9 cellular contexts compared by ENCODE assay signal in genomic region chr2:219457784-219458369, GRCh38. TPM values are rescaled to one million over a fixed set of nuclear protein-coding genes. Genes with fewer than 3 reads are reported as not detected.
DNase-seq lines count a peak whose midpoint lies in the region; ATAC-seq, FAIRE-seq and TF ChIP-seq lines count a peak whose summit lies in the region.
"Had no signal": no experiment of that assay in that cellular context is flagged by ENCODE, and none has a peak within 500 bp of the region (broad histone marks: within the 10 kb centered on the region; RNA-seq: fewer than 3 reads in every experiment).

No MANE protein-coding gene starts in this region.

- ATAC-seq in HG03442 (IDR thresholded peaks at IDR 0.05; ENCODE audit: unreplicated experiment): peak; percentile 64
- ATAC-seq in K562: peak; percentile 55
- no peak for ATAC-seq in HG03432 (IDR thresholded peaks at IDR 0.05; ENCODE audit: unreplicated experiment)
- no peak for ATAC-seq in HG03378 (IDR thresholded peaks at IDR 0.05; ENCODE audit: unreplicated experiment)

- TF ChIP-seq RAD21 in K562 (CRISPR knock-in tag; conservative IDR thresholded peaks at IDR 0.05 in 1 of 2, IDR thresholded peaks at IDR 0.05 in 1 of 2): no peak

- no peak overlapping the region for H3K4me2 ChIP-seq in K562 (ENCODE audit: insufficient read depth, low read length)

- TF ChIP-seq EP300 in K562 (IDR thresholded peaks at IDR 0.05; ENCODE audit: low read length) (no peak), sigmoid colon (IDR thresholded peaks at IDR 0.05) (no peak)

- H3K4me1 ChIP-seq in K562 (replicated peaks in 1 of 2; ENCODE audit: control insufficient read depth in 2 of 2, insufficient read depth in 2 of 2, low read length in 2 of 2) (peaks cover 28 to 38% of the 10 kb centered on the region in 2 experiments), sigmoid colon (peaks cover 0 to 98% (median 86%) of the 10 kb centered on the region in 4 donors)

- H3K9me1 ChIP-seq in K562 (ENCODE audit: control insufficient read depth, insufficient read depth, low read length): no peaks in the 10 kb centered on the region

- WGBS in K562 (ENCODE audit: insufficient coverage, low coverage, missing lambda C conversion rate): 82% methylated on average over 3 of the region's 5 CpGs
- 38 to 62% methylated on average over 5 of the region's 5 CpGs for WGBS in sigmoid colon, 2 donors

- peak overlapping the region in 1 of 2 experiments; percentile 45; a peak in 1 of 4 replicates for H3K9ac ChIP-seq in K562 (ENCODE audit: insufficient read depth in 1 of 2, low read depth in 2 of 2, low read length in 2 of 2)

- H3K36me3 ChIP-seq in K562 (ENCODE audit: control insufficient read depth, insufficient read depth, low read length) (no peaks in the 10 kb centered on the region), sigmoid colon (peaks cover 0 to 43% (median 9%) of the 10 kb centered on the region in 4 donors)

- intact Hi-C loops in K562 (cut with micrococcal nuclease): loop anchor here (2.0 kb wide), 1 partner anchor 19 kb away; no protein-coding TSS in a partner anchor
- intact Hi-C loops in sigmoid colon (cut with DNase I): no loop called here
- intact Hi-C loops in posterior cingulate gyrus (cut with DNase I): no loop called here

- H3K4me3 ChIP-seq in K562 (no peak overlapping the region), sigmoid colon (no peak overlapping the region)

- FAIRE-seq in K562 (lab: Jason Lieb, UNC): no peak

- H3K9me3 ChIP-seq in K562 (replicated peaks; ENCODE audit: control insufficient read depth, insufficient read depth, low read depth, low read length) (no peaks in the 10 kb centered on the region), sigmoid colon (no peaks in the 10 kb centered on the region)

- no peaks in the 10 kb centered on the region for H4K20me1 ChIP-seq in K562 (replicated peaks; ENCODE audit: control insufficient read depth, insufficient read depth, low read length)

- peak overlapping the region; percentile 33; the same call in 1 of the 2 replicates for H2AFZ ChIP-seq in K562 (ENCODE audit: low read depth, low read length)

- H3K27ac ChIP-seq in K562 (ENCODE audit: extremely low read depth, low read depth, low read length): no peak overlapping the region
- H3K27ac ChIP-seq in sigmoid colon: peak overlapping the region; percentile 96 to 99 (median 99)

- DNase-seq in NOMO-1 treated with DMSO at 0.1 percent for 48 hours (lab: John Stamatoyannopoulos, UW; ENCODE audit: unreplicated experiment) (peak; percentile 24), NOMO-1 treated with dmso at 0.1 percent for 144 hours (lab: John Stamatoyannopoulos, UW; ENCODE audit: unreplicated experiment) (no peak), K562 (ENCODE audit: extremely low read depth in 1 of 4, low spot score in 3 of 4) (peak in 3 of 4 experiments; percentile 26 to 33 (median 28)), sigmoid colon (no peak), posterior cingulate gyrus (no peak)
- DNase-seq: NCI-H526 had no signal

- TF ChIP-seq CTCF in K562 (IDR thresholded peaks at IDR 0.05 in 2 of 3, conservative IDR thresholded peaks at IDR 0.05 in 1 of 3; ENCODE audit: insufficient read depth in 2 of 3, low read depth in 1 of 3, low read length in 3 of 3) (peak in 2 of 3 experiments; percentile 16 to 42; a peak in 3 of 6 replicates), sigmoid colon (IDR thresholded peaks at IDR 0.05) (no peak)

- BruUV-seq in K562 (replicated peaks; lab: Mats Ljungman, UMichigan): no TSS peak

- CTCF ChIA-PET in K562 (lab: Yijun Ruan, JAX; ENCODE audit: low intra/inter-chr PET ratio): interaction anchor here (1.2 kb wide), 1 partner anchor 19 kb away, joined by 3 read pairs; no protein-coding TSS in a partner anchor

- H3K27me3 ChIP-seq in K562 (ENCODE audit: control insufficient read depth in 2 of 2, insufficient read depth in 2 of 2, low read length in 2 of 2) (no peaks in the 10 kb centered on the region), sigmoid colon (no peaks in the 10 kb centered on the region)

- POLR2A ChIA-PET in K562 (lab: Yijun Ruan, JAX): interaction anchor here (0.6 to 2.0 kb wide), 3 partner anchors 29 to 329 kb away, joined by 3 to 4 read pairs (median 3); no protein-coding TSS in a partner anchor

- TF ChIP-seq POLR2A in K562 (conservative IDR thresholded peaks at IDR 0.05): no peak
- no peak for TF ChIP-seq POLR2A in sigmoid colon (IDR thresholded peaks at IDR 0.05)

- H3K79me2 ChIP-seq in K562 (ENCODE audit: control insufficient read depth, insufficient read depth, low read length): no peaks in the 10 kb centered on the region

- in situ Hi-C loops in K562 (cut with MboI): no loop called here

RNA-seq across cellular contexts. Expression of gene SPEG, which starts 23.2 kb away (rescaled TPM):
- total RNA-seq in K562 (2011; cell fraction: chromatin; rRNA removed; ENCODE audit: low replicate concordance): 12.1 and 39.1 TPM in 2 replicates
- total RNA-seq in K562 (2011; cell fraction: nucleolus; rRNA removed): 23.0 and 26.8 TPM in 2 replicates
- 15.2 and 19.2 TPM in 2 replicates for total RNA-seq in K562 (2011; cell fraction: nucleoplasm; rRNA removed)
- total RNA-seq in K562 (2014; rRNA removed) (3.9 and 6.0 TPM in 2 replicates), K562 (2014; rRNA removed; fragmentation: Illumina TruSeq; extraction: Trizol) (1.3 and 1.5 TPM in 2 replicates), K562 (2015; rRNA removed; fragmentation: Illumina TruSeq; extraction: Trizol) (3.0 and 3.7 TPM in 2 replicates), K562 (2021) (6.0 and 8.7 TPM in 2 replicates), sigmoid colon (100 to 1,000 TPM; 123 to 321 (median 194) TPM)
- polyA plus RNA-seq in K562 (2011; rRNA removed) (6.3 and 6.5 TPM in 2 replicates), K562 (2014; fragmentation: Illumina TruSeq; extraction: Trizol) (2.4 and 5.5 TPM in 2 replicates), K562 (2014; fragmentation: Nextera tagmentation; extraction: Ambion mirVana) (1 to 10 TPM in 1 of 2 experiments, under 1 TPM in 1; 0.49 to 1.3 TPM), K562 (2014; rRNA removed) (6.5 and 7.9 TPM in 2 replicates), sigmoid colon (10 to 100 TPM in 2 of 3 donors, 1 to 10 TPM in 1; 6.0 to 25.4 (median 13.4) TPM)
- polyA plus RNA-seq in K562 (2011; cell fraction: cytosol; rRNA removed): 4.6 and 12.1 TPM in 2 replicates
- polyA plus RNA-seq in K562 (2011; cell fraction: nucleus; rRNA removed): 24.5 and 70.3 TPM in 2 replicates
- polyA plus RNA-seq in K562 (2012): 9.4 and 12.8 TPM in 2 replicates
- polyA minus RNA-seq in K562 (2011; rRNA and poly(A)+ RNA removed): 1.5 and 2.0 TPM in 2 replicates
- 3.1 and 4.2 TPM in 2 replicates for polyA minus RNA-seq in K562 (2011; cell fraction: cytosol; rRNA and poly(A)+ RNA removed)
- polyA minus RNA-seq in K562 (2011; cell fraction: nucleus; rRNA and poly(A)+ RNA removed): 11.8 and 14.0 TPM in 2 replicates

RNA-seq across cellular contexts. Expression of gene DES, which starts 39.7 kb away (rescaled TPM):
- total RNA-seq in K562 (2011; cell fraction: chromatin; rRNA removed; ENCODE audit: low replicate concordance): 4.9 and 11.0 TPM in 2 replicates
- 5.9 and 8.8 TPM in 2 replicates for total RNA-seq in K562 (2011; cell fraction: nucleolus; rRNA removed)
- total RNA-seq in K562 (2011; cell fraction: nucleoplasm; rRNA removed): 5.4 and 9.5 TPM in 2 replicates
- total RNA-seq in K562 (2014; rRNA removed) (25.8 and 27.8 TPM in 2 replicates), K562 (2014; rRNA removed; fragmentation: Illumina TruSeq; extraction: Trizol) (12.0 and 18.2 TPM in 2 replicates), K562 (2015; rRNA removed; fragmentation: Illumina TruSeq; extraction: Trizol) (28.3 and 29.1 TPM in 2 replicates), K562 (2021) (17.4 and 21.9 TPM in 2 replicates), sigmoid colon (over 10,000 TPM in 3 of 4 donors, 1,000 to 10,000 TPM in 1; 7,366 to 30,562 (median 13,340) TPM)
- polyA plus RNA-seq in K562 (2011; rRNA removed) (17.0 and 58.9 TPM in 2 replicates), K562 (2014; fragmentation: Illumina TruSeq; extraction: Trizol) (32.7 and 35.3 TPM in 2 replicates), K562 (2014; fragmentation: Nextera tagmentation; extraction: Ambion mirVana) (1 to 10 TPM; 2.5 to 4.0 TPM), K562 (2014; rRNA removed) (21.2 and 25.1 TPM in 2 replicates), sigmoid colon (100 to 1,000 TPM in 2 of 3 donors, 10 to 100 TPM in 1; 35.1 to 264 (median 162) TPM)
- 13.4 and 60.3 TPM in 2 replicates for polyA plus RNA-seq in K562 (2011; cell fraction: cytosol; rRNA removed)
- polyA plus RNA-seq in K562 (2011; cell fraction: nucleus; rRNA removed): 5.3 and 28.7 TPM in 2 replicates
- polyA plus RNA-seq in K562 (2012): 21.4 and 54.5 TPM in 2 replicates
- 8.9 and 64.7 TPM in 2 replicates for polyA minus RNA-seq in K562 (2011; rRNA and poly(A)+ RNA removed)
- polyA minus RNA-seq in K562 (2011; cell fraction: cytosol; rRNA and poly(A)+ RNA removed): 5.5 and 26.3 TPM in 2 replicates
- 3.0 and 5.9 TPM in 2 replicates for polyA minus RNA-seq in K562 (2011; cell fraction: nucleus; rRNA and poly(A)+ RNA removed)

RNA-seq across cellular contexts. Expression of gene GMPPA, which starts 40.8 kb away (rescaled TPM):
- total RNA-seq in K562 (2011; cell fraction: chromatin; rRNA removed; ENCODE audit: low replicate concordance): 76.3 and 182 TPM in 2 replicates
- total RNA-seq in K562 (2011; cell fraction: nucleolus; rRNA removed): 113 and 116 TPM in 2 replicates
- 78.7 and 92.4 TPM in 2 replicates for total RNA-seq in K562 (2011; cell fraction: nucleoplasm; rRNA removed)
- 66.7 and 93.8 TPM in 2 replicates for total RNA-seq in K562 (2014; rRNA removed)
- 38.5 and 47.9 TPM in 2 replicates for total RNA-seq in K562 (2014; rRNA removed; fragmentation: Illumina TruSeq; extraction: Trizol)
- total RNA-seq in K562 (2015; rRNA removed; fragmentation: Illumina TruSeq; extraction: Trizol): 59.6 and 65.4 TPM in 2 replicates
- total RNA-seq in K562 (2021): 69.7 and 71.3 TPM in 2 replicates
- 101 and 108 TPM in 2 replicates for polyA plus RNA-seq in K562 (2011; rRNA removed)
- 152 and 203 TPM in 2 replicates for polyA plus RNA-seq in K562 (2011; cell fraction: cytosol; rRNA removed)
- 219 and 235 TPM in 2 replicates for polyA plus RNA-seq in K562 (2011; cell fraction: nucleus; rRNA removed)
- 99.0 and 134 TPM in 2 replicates for polyA plus RNA-seq in K562 (2012)
- polyA plus RNA-seq in K562 (2014; fragmentation: Illumina TruSeq; extraction: Trizol): 82.1 and 90.5 TPM in 2 replicates
- polyA plus RNA-seq in K562 (2014; fragmentation: Nextera tagmentation; extraction: Ambion mirVana): 10 to 100 TPM in 1 of 2 experiments, 1 to 10 TPM in 1; 7.0 to 24.7 TPM
- polyA plus RNA-seq in K562 (2014; rRNA removed): 71.2 and 75.4 TPM in 2 replicates
- polyA minus RNA-seq in K562 (2011; rRNA and poly(A)+ RNA removed): 73.2 and 103 TPM in 2 replicates
- 47.8 and 64.1 TPM in 2 replicates for polyA minus RNA-seq in K562 (2011; cell fraction: cytosol; rRNA and poly(A)+ RNA removed)
- 38.2 and 59.0 TPM in 2 replicates for polyA minus RNA-seq in K562 (2011; cell fraction: nucleus; rRNA and poly(A)+ RNA removed)
- total RNA-seq in sigmoid colon: 10 to 100 TPM; 13.9 to 24.7 (median 21.3) TPM
- polyA plus RNA-seq in sigmoid colon: 10 to 100 TPM; 42.6 to 52.8 (median 44.2) TPM

RNA-seq across cellular contexts. Expression of gene ASIC4, which starts 56.4 kb away (rescaled TPM):
- total RNA-seq in K562 (2011; cell fraction: chromatin; rRNA removed; ENCODE audit: low replicate concordance): 14.4 and 30.7 TPM in 2 replicates
- 21.7 and 26.1 TPM in 2 replicates for total RNA-seq in K562 (2011; cell fraction: nucleolus; rRNA removed)
- total RNA-seq in K562 (2011; cell fraction: nucleoplasm; rRNA removed): 15.1 and 18.3 TPM in 2 replicates
- total RNA-seq in K562 (2014; rRNA removed) (17.7 and 24.8 TPM in 2 replicates), K562 (2014; rRNA removed; fragmentation: Illumina TruSeq; extraction: Trizol) (2.3 and 3.8 TPM in 2 replicates), K562 (2015; rRNA removed; fragmentation: Illumina TruSeq; extraction: Trizol) (9.6 and 9.8 TPM in 2 replicates), K562 (2021) (13.5 and 14.7 TPM in 2 replicates), sigmoid colon (under 1 TPM in 1 of 4 donors, not detected in 3; under 0.01 TPM)
- polyA plus RNA-seq in K562 (2011; rRNA removed) (2.5 and 8.6 TPM in 2 replicates), K562 (2014; fragmentation: Illumina TruSeq; extraction: Trizol) (4.8 and 5.0 TPM in 2 replicates), K562 (2014; fragmentation: Nextera tagmentation; extraction: Ambion mirVana) (under 1 TPM; 0.07 to 0.08 TPM), K562 (2014; rRNA removed) (19.0 and 19.2 TPM in 2 replicates), sigmoid colon (under 1 TPM in 1 of 3 donors, not detected in 2; 0.07 TPM)
- 4.7 and 5.7 TPM in 2 replicates for polyA plus RNA-seq in K562 (2011; cell fraction: cytosol; rRNA removed)
- 48.9 and 62.7 TPM in 2 replicates for polyA plus RNA-seq in K562 (2011; cell fraction: nucleus; rRNA removed)
- polyA plus RNA-seq in K562 (2012): 15.2 and 19.8 TPM in 2 replicates
- 2.5 and 4.5 TPM in 2 replicates for polyA minus RNA-seq in K562 (2011; rRNA and poly(A)+ RNA removed)
- polyA minus RNA-seq in K562 (2011; cell fraction: cytosol; rRNA and poly(A)+ RNA removed): 2.6 and 8.5 TPM in 2 replicates
- polyA minus RNA-seq in K562 (2011; cell fraction: nucleus; rRNA and poly(A)+ RNA removed): 13.9 and 26.5 TPM in 2 replicates

Comparison
In these comparisons a context has a peak if more than half of its experiments do, and no peak if none do; other contexts are left out.
1. DNase-seq: peak in NOMO-1 treated with DMSO at 0.1 percent for 48 hours (single experiment) and K562 (3 of 4); none in NOMO-1 treated with dmso at 0.1 percent for 144 hours (single experiment), sigmoid colon (single experiment) and posterior cingulate gyrus (0 of 10).
2. ATAC-seq: peak in HG03442 (single experiment) and K562 (single experiment); none in HG03432 (single experiment) and HG03378 (single experiment).
3. CTCF ChIP-seq: peak in K562 (2 of 3); none in sigmoid colon (0 of 4).
4. RNA of gene DES, which starts 39.7 kb away (total RNA-seq): 7,366 to 30,562 TPM in sigmoid colon; 4.9 to 29.1 TPM in K562; every median in the first group is over 100 times any median in the second.